ENCODE assay signal across 24 cellular contexts in genomic region chr1:181079920-181080319, GRCh38.
"Had no signal": no experiment of that assay in that cellular context is flagged by ENCODE, and none has a peak within 500 bp of the region (broad histone marks: within the 10 kb centered on the region; RNA-seq: fewer than 3 reads in every experiment).

No MANE protein-coding gene starts in this region.

- H3K9me3 Mint-ChIP-seq: stimulated activated naive CD8-positive, alpha-beta T cell treated with anti-CD3 and anti-CD28 coated beads, Interleukin-15, Interleukin-2, amounts not matched to agents 100 ng/mL and 50 ng/mL, for 24 hours had no signal

- H3K36me3 ChIP-seq: left lung, neutrophil, pancreas, right atrium auricular region, thyroid gland had no signal

- H3K9me3 ChIP-seq: left lung, neutrophil, pancreas, psoas muscle, right atrium auricular region, thyroid gland had no signal

- H3K4me3 Mint-ChIP-seq: activated naive CD8-positive, alpha-beta T cell treated with anti-CD3 and anti-CD28 coated beads, Interleukin-2, amount 50 U/mL, for 24 hours; naive thymus-derived CD8-positive, alpha-beta T cell; stimulated activated naive CD8-positive, alpha-beta T cell treated with anti-CD3 and anti-CD28 coated beads, Interleukin-15, Interleukin-2, amounts not matched to agents 100 ng/mL and 50 ng/mL, for 24 hours; WTC11 had no signal

- H3K27me3 ChIP-seq: hepatocyte, left lung, neutrophil, pancreas, right atrium auricular region, thyroid gland had no signal

- H3K79me2 ChIP-seq: hepatocyte had no signal

- H3K4me2 ChIP-seq: hepatocyte had no signal

- H3K4me1 ChIP-seq: pancreas, thyroid gland had no signal

- DNase-seq: activated CD4-positive, alpha-beta T cell treated with anti-CD3 and anti-CD28 coated beads, Interleukin-2, amount 50 U/mL, for 48 hours; activated CD8-positive, alpha-beta memory T cell treated with anti-CD3 and anti-CD28 coated beads, Interleukin-2, amount 50 U/mL, for 48 hours; activated gamma-delta T cell; activated naive CD4-positive, alpha-beta T cell treated with anti-CD3 and anti-CD28 coated beads, Interleukin-2, amount 50 U/mL, for 16 hours; activated naive CD8-positive, alpha-beta T cell treated with anti-CD3 and anti-CD28 coated beads, Interleukin-2, amount 50 U/mL, for 24 hours; activated T-cell treated with anti-CD3 and anti-CD28 coated beads, Interleukin-2, amount 50 U/mL, for 48 hours; cerebellar nuclear complex; cortex of kidney; foreskin melanocyte; kidney glomerular epithelial cell; left lung; naive thymus-derived CD8-positive, alpha-beta T cell; pancreas; psoas muscle; stimulated activated CD4-positive, alpha-beta T cell treated with anti-CD3 and anti-CD28 coated beads, Interleukin-4, amount 100 ng/mL, for 24 hours; substantia nigra; T-helper 9 cell; thyroid gland had no signal

- H2AFZ ChIP-seq: hepatocyte had no signal

- H3K4me3 ChIP-seq: hepatocyte, left lung, lung, pancreas, psoas muscle, right atrium auricular region, thyroid gland had no signal

- H3K27ac Mint-ChIP-seq: activated naive CD8-positive, alpha-beta T cell treated with anti-CD3 and anti-CD28 coated beads, Interleukin-2, amount 50 U/mL, for 24 hours; naive thymus-derived CD8-positive, alpha-beta T cell; stimulated activated naive CD8-positive, alpha-beta T cell treated with anti-CD3 and anti-CD28 coated beads, Interleukin-15, Interleukin-2, amounts not matched to agents 100 ng/mL and 50 ng/mL, for 24 hours; WTC11 had no signal

- ATAC-seq: activated naive CD8-positive, alpha-beta T cell treated with anti-CD3 and anti-CD28 coated beads, Interleukin-2, amount 50 U/mL, for 24 hours; left lung; naive thymus-derived CD8-positive, alpha-beta T cell; pancreas; psoas muscle; WTC11 had no signal

- H3K27ac ChIP-seq: hepatocyte, left lung, neutrophil, pancreas, psoas muscle, right atrium auricular region, thyroid gland had no signal

- H3K36me3 Mint-ChIP-seq: naive thymus-derived CD8-positive, alpha-beta T cell; WTC11 had no signal
